Comparison of ENCODE assay signal across 17 cellular contexts in the genomic region with DNA sequence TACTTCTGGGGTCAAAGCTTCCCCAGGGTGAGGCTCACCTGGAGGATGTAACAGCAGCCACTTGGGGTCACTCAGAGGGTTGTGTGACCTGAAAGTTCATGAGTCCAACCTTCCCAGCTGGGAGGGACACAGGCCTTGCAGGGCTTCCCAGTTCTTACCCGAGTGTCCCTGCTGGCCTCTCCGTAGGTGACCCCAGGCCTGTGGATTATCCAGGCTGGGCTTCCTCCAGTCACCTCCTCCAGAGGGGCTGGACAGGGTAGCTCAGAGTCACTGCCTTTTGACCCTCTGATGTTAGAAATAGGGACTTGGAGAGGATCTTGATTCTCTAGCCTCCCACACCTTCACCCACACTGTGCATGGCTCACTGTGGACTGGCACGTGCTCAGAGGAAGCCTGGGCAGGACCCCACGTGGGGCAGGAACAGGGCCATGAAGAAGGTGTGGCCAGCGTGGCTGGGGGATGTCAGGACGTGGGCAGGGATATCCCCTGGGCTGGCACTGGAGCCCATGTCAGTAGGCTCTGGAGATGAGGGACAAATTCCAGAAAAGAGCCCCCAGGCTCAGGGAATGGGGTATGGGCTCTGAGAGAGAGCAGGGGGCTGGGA.
DNase-seq lines count a peak whose midpoint lies in the region; ATAC-seq and TF ChIP-seq lines count a peak whose summit lies in the region.
"Had no signal": no experiment of that assay in that cellular context is flagged by ENCODE, and none has a peak within 500 bp of the region (broad histone marks: within the 10 kb centered on the region; RNA-seq: fewer than 3 reads in every experiment).

No MANE protein-coding gene starts in this region.

- H3K9me3 Mint-ChIP-seq in type B pancreatic cell, result no peaks in the 10 kb centered on the region

- H3K9me3 ChIP-seq in WERI-Rb-1 (ENCODE audit: severe bottlenecking), result no peaks in the 10 kb centered on the region
- H3K9me3 ChIP-seq: BLaER1, Caco-2 had no signal

- no peaks in the 10 kb centered on the region for H3K4me1 Mint-ChIP-seq in type B pancreatic cell (ENCODE audit: unreplicated experiment)
- H3K4me1 Mint-ChIP-seq: CD8-positive, alpha-beta memory T cell had no signal

- H3K36me3 ChIP-seq in WERI-Rb-1, result no peaks in the 10 kb centered on the region
- H3K36me3 ChIP-seq: BLaER1 had no signal

- H3K4me3 Mint-ChIP-seq in type B pancreatic cell, result no peak overlapping the region
- H3K4me3 Mint-ChIP-seq: CD8-positive, alpha-beta memory T cell had no signal

- H3K27ac Mint-ChIP-seq in type B pancreatic cell, result no peak overlapping the region
- H3K27ac Mint-ChIP-seq: CD8-positive, alpha-beta memory T cell had no signal

- peaks cover 43% of the 10 kb centered on the region for H3K27me3 Mint-ChIP-seq in type B pancreatic cell

- H3K4me3 ChIP-seq in WERI-Rb-1 (ENCODE audit: low read depth, low read length), result no peak overlapping the region
- H3K4me3 ChIP-seq: BLaER1 had no signal

- no peak for ATAC-seq in HG02763 (IDR thresholded peaks at IDR 0.05; ENCODE audit: unreplicated experiment)
- no peak for ATAC-seq in HG02981 (IDR thresholded peaks at IDR 0.05; ENCODE audit: unreplicated experiment)
- ATAC-seq: HCT116 had no signal

- TF ChIP-seq CTCF in WERI-Rb-1 (IDR thresholded peaks at IDR 0.05; ENCODE audit: low read depth, low read length) (no peak), type B pancreatic cell (conservative IDR thresholded peaks at IDR 0.05) (no peak)

- no peaks in the 10 kb centered on the region for H3K27me3 ChIP-seq in WERI-Rb-1 (ENCODE audit: insufficient read depth, low read depth, severe bottlenecking)
- H3K27me3 ChIP-seq: BLaER1 had no signal

- H3K27ac ChIP-seq in WERI-Rb-1, result no peak overlapping the region
- H3K27ac ChIP-seq: BLaER1 had no signal

- H3K36me3 Mint-ChIP-seq in type B pancreatic cell, result no peaks in the 10 kb centered on the region
- H3K36me3 Mint-ChIP-seq: CD8-positive, alpha-beta memory T cell had no signal

- DNase-seq in activated CD8-positive, alpha-beta memory T cell treated with anti-CD3 and anti-CD28 coated beads for 24 hours, result peak; percentile 40
- no peak for DNase-seq in activated CD8-positive, alpha-beta memory T cell treated with anti-CD3 and anti-CD28 coated beads, Interleukin-2, amount 50 U/mL, for 48 hours
- DNase-seq in WERI-Rb-1 (peak; percentile 19), islet precursor cell (peak; percentile 27), type B pancreatic cell (ENCODE audit: extremely low spot score, unreplicated experiment) (peak; percentile 48), NOMO-1 (lab: John Stamatoyannopoulos, UW; ENCODE audit: unreplicated experiment in 2 of 2) (no peak)
- DNase-seq: 8988T; AML-193; Caco-2; CD8-positive, alpha-beta memory T cell; DND-41; GDM1; GOT3 had no signal

Comparison
In these comparisons a context has a peak if more than half of its experiments do, and no peak if none do; other contexts are left out.
1. DNase-seq: peak in activated CD8-positive, alpha-beta memory T cell treated with anti-CD3 and anti-CD28 coated beads for 24 hours (single experiment), WERI-Rb-1 (single experiment), islet precursor cell (single experiment) and type B pancreatic cell (single experiment); none in activated CD8-positive, alpha-beta memory T cell treated with anti-CD3 and anti-CD28 coated beads, Interleukin-2, amount 50 U/mL, for 48 hours (single experiment) and NOMO-1 (0 of 2).